ENCODE assay signal across 17 cellular contexts in the genomic region with DNA sequence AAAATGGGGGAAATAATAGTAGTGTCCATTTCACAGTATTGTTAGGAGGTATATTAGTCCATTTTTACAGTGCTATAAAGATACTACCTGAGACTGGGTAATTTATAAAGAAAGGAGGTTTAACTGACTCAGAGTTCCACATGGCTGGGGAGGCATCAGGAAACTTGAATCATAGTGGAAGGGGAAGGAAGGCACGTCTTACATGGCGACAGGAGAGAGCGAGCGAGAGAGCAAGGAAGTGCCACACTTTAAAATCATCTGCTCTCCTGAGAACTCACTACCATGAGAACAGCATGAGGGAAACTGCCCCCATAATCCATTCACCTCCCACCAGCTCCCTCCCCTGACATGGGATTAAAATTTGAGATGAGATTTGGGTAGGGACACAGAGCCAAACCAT.
"Had no signal": no experiment of that assay in that cellular context is flagged by ENCODE, and none has a peak within 500 bp of the region (broad histone marks: within the 10 kb centered on the region; RNA-seq: fewer than 3 reads in every experiment).

No MANE protein-coding gene starts in this region.

- H3K27me3 ChIP-seq: ascending aorta, breast epithelium, left lung, right lobe of liver, upper lobe of left lung had no signal

- DNase-seq: activated CD4-positive, alpha-beta T cell treated with anti-CD3 and anti-CD28 coated beads, Interleukin-2, amount 50 U/mL, for 48 hours; activated CD4-positive, CD25-positive, alpha-beta regulatory T cell treated with anti-CD3 and anti-CD28 coated beads, Interleukin-2, amount 50 U/mL, for 72 hours; activated CD8-positive, alpha-beta memory T cell treated with anti-CD3 and anti-CD28 coated beads, Interleukin-2, amount 10 ng/mL, durations not matched to agents 7 days and 5 days; activated naive CD4-positive, alpha-beta T cell treated with anti-CD3 and anti-CD28 coated beads for 36 hours; hypothalamus; left lung; psoas muscle; right lobe of liver; small intestine; stimulated activated CD4-positive, alpha-beta T cell treated with anti-CD3 and anti-CD28 coated beads, Interleukin-15, amount 100 ng/mL, for 24 hours; stimulated activated CD4-positive, alpha-beta T cell treated with anti-CD3 and anti-CD28 coated beads, Interleukin-2, amount 100 ng/mL, for 48 hours; upper lobe of left lung had no signal

- H3K9me3 Mint-ChIP-seq: activated naive CD4-positive, alpha-beta T cell treated with anti-CD3 and anti-CD28 coated beads for 36 hours; neural crest cell had no signal

- H3K4me3 Mint-ChIP-seq: activated CD8-positive, alpha-beta memory T cell treated with anti-CD3 and anti-CD28 coated beads, Interleukin-2, amount 10 ng/mL, durations not matched to agents 7 days and 5 days; activated naive CD4-positive, alpha-beta T cell treated with anti-CD3 and anti-CD28 coated beads for 36 hours; neural crest cell had no signal

- ATAC-seq: activated CD8-positive, alpha-beta memory T cell treated with anti-CD3 and anti-CD28 coated beads, Interleukin-2, amount 10 ng/mL, durations not matched to agents 7 days and 5 days; left lung; psoas muscle; right lobe of liver had no signal

- H3K27ac Mint-ChIP-seq: activated CD8-positive, alpha-beta memory T cell treated with anti-CD3 and anti-CD28 coated beads, Interleukin-2, amount 10 ng/mL, durations not matched to agents 7 days and 5 days had no signal

- H3K27ac ChIP-seq: ascending aorta, breast epithelium, coronary artery, left lung, psoas muscle, right lobe of liver, thoracic aorta, upper lobe of left lung had no signal

- H3K4me3 ChIP-seq: ascending aorta, breast epithelium, coronary artery, left lung, psoas muscle, right lobe of liver, thoracic aorta, upper lobe of left lung had no signal

- H3K4me1 ChIP-seq: breast epithelium, left lung, psoas muscle, upper lobe of left lung had no signal

- H3K36me3 ChIP-seq: ascending aorta, breast epithelium, left lung, right lobe of liver, thoracic aorta, upper lobe of left lung had no signal

- H3K9me3 ChIP-seq: ascending aorta, breast epithelium, left lung, psoas muscle, right lobe of liver, thoracic aorta, upper lobe of left lung had no signal
